ENCODE assay signal across 21 cellular contexts in the genomic region with DNA sequence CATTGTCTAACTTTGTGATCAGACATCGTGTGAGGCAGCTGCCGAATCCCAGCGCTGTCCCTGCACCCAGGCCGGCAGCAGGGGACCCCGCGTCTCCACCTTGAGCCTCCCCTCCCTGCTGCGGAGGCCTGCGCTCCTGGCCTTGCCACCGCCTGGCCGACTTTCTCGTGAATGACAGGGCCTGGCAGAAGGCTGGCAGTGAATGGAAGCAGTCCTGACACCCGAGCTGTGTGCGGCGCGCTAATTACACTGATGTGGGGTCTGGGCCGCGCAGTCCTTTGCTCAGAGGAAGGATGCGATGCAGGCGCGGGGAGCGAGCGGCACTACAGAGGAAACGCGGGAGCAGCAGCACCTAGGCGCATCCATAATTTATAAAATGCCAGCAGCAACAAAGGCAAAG. TPM values are rescaled to one million over a fixed set of nuclear protein-coding genes. Genes with fewer than 3 reads are reported as not detected.
DNase-seq lines count a peak whose midpoint lies in the region; ATAC-seq, FAIRE-seq and TF ChIP-seq lines count a peak whose summit lies in the region.
"Had no signal": no experiment of that assay in that cellular context is flagged by ENCODE, and none has a peak within 500 bp of the region (broad histone marks: within the 10 kb centered on the region; RNA-seq: fewer than 3 reads in every experiment).

No MANE protein-coding gene starts in this region.

- H3K4me2 ChIP-seq in GM23338 (peak overlapping the region; percentile 71), H9 (ENCODE audit: insufficient read depth, insufficient read length, low read length) (no peak overlapping the region), astrocyte (ENCODE audit: low read length) (no peak overlapping the region)

- H3K9ac ChIP-seq in H9 (ENCODE audit: extremely low read depth, insufficient read length, low read length) (no peak overlapping the region), astrocyte (ENCODE audit: low read length) (no peak overlapping the region)
- H3K9ac ChIP-seq: GM23248 had no signal

- H4K20me1 ChIP-seq in GM23338 (replicated peaks; ENCODE audit: insufficient read depth) (no peaks in the 10 kb centered on the region), H9 (ENCODE audit: control insufficient read depth, insufficient read depth, insufficient read length) (no peaks in the 10 kb centered on the region), astrocyte (ENCODE audit: insufficient read depth, low read length) (no peaks in the 10 kb centered on the region)

- H4K91ac ChIP-seq in H9 (ENCODE audit: insufficient read length, low read depth, low read length), result no peak overlapping the region

- H3K18ac ChIP-seq in H9 (ENCODE audit: insufficient read length, low read depth, low read length), result no peak overlapping the region

- H3K4me1 Mint-ChIP-seq in GM23338 (peaks cover 2% of the 10 kb centered on the region; the same call in 2 of the 3 replicates), H9 (no peaks in the 10 kb centered on the region), astrocyte (ENCODE audit: low read depth, unreplicated experiment) (no peaks in the 10 kb centered on the region), immature natural killer cell (no peaks in the 10 kb centered on the region)
- no peaks in the 10 kb centered on the region for H3K4me1 Mint-ChIP-seq in activated naive CD8-positive, alpha-beta T cell treated with anti-CD3 and anti-CD28 coated beads for 36 hours
- no peaks in the 10 kb centered on the region for H3K4me1 Mint-ChIP-seq in activated CD4-positive, alpha-beta T cell treated with anti-CD3 and anti-CD28 coated beads, Interleukin-2, amount 10 ng/mL, durations not matched to agents 24 days and 14 days
- H3K4me1 Mint-ChIP-seq: CD4-positive, CD25-positive, alpha-beta regulatory T cell had no signal

- H3K27ac Mint-ChIP-seq in GM23338, result no peak overlapping the region
- no peak overlapping the region for H3K27ac Mint-ChIP-seq in H9
- H3K27ac Mint-ChIP-seq in astrocyte (ENCODE audit: unreplicated experiment), result no peak overlapping the region
- no peak overlapping the region for H3K27ac Mint-ChIP-seq in activated naive CD8-positive, alpha-beta T cell treated with anti-CD3 and anti-CD28 coated beads for 36 hours
- H3K27ac Mint-ChIP-seq in immature natural killer cell, result no peak overlapping the region
- H3K27ac Mint-ChIP-seq in activated CD4-positive, alpha-beta T cell treated with anti-CD3 and anti-CD28 coated beads, Interleukin-2, amount 10 ng/mL, durations not matched to agents 24 days and 14 days, result no peak overlapping the region
- H3K27ac Mint-ChIP-seq: CD4-positive, CD25-positive, alpha-beta regulatory T cell had no signal

- TF ChIP-seq CTCF in GM23338 (conservative IDR thresholded peaks at IDR 0.05; ENCODE audit: low read depth in 2 of 2) (no peak), H9 (conservative IDR thresholded peaks at IDR 0.05) (no peak), astrocyte (IDR thresholded peaks at IDR 0.05; ENCODE audit: insufficient read depth, low read depth, low read length) (no peak)

- H3K23me2 ChIP-seq in H9 (ENCODE audit: insufficient read length, low read depth, low read length, poor library complexity, severe bottlenecking), result no peaks in the 10 kb centered on the region

- H2BK15ac ChIP-seq in H9 (ENCODE audit: low read depth, low read length), result no peak overlapping the region

- no peaks in the 10 kb centered on the region for H3K79me2 ChIP-seq in GM23338 (replicated peaks; ENCODE audit: insufficient read depth)
- H3K79me2 ChIP-seq in H9 (ENCODE audit: insufficient read depth, low read length), result no peaks in the 10 kb centered on the region; the same call in 1 of the 2 replicates
- H3K79me2 ChIP-seq in astrocyte (ENCODE audit: insufficient read depth, low read length), result no peaks in the 10 kb centered on the region

- H4K5ac ChIP-seq in H9 (ENCODE audit: insufficient read length, low read depth, low read length), result no peak overlapping the region

- H2AK5ac ChIP-seq in H9 (ENCODE audit: insufficient read length, low read length), result no peak overlapping the region

- H2BK120ac ChIP-seq in H9 (ENCODE audit: low read depth, low read length, poor library complexity, severe bottlenecking), result no peak overlapping the region

- no peak overlapping the region for H3T11ph ChIP-seq in H9 (ENCODE audit: low read length)

- no peak overlapping the region for H2BK12ac ChIP-seq in H9 (ENCODE audit: insufficient read length, low read depth, low read length)

- H3K9me2 ChIP-seq in GM23338 (ENCODE audit: insufficient read depth), result no peaks in the 10 kb centered on the region

- H3K4me3 ChIP-seq in GM23338, result peak overlapping the region; percentile 42
- no peak overlapping the region for H3K4me3 ChIP-seq in astrocyte (ENCODE audit: insufficient read depth, low read depth, low read length)
- H3K4me3 ChIP-seq: GM23248 had no signal

- H2AFZ ChIP-seq in GM23338 (peak overlapping the region; percentile 90), H9 (ENCODE audit: low read length) (no peak overlapping the region), astrocyte (ENCODE audit: low read depth, low read length) (peak overlapping the region; percentile 18)
- H2AFZ ChIP-seq: GM23248 had no signal

- H3K36me3 Mint-ChIP-seq in GM23338 (ENCODE audit: low read depth), result no peaks in the 10 kb centered on the region
- H3K36me3 Mint-ChIP-seq in H9 (ENCODE audit: insufficient read depth in 1 of 3, low read depth in 3 of 3), result no peaks in the 10 kb centered on the region
- H3K36me3 Mint-ChIP-seq in astrocyte (ENCODE audit: low read depth, unreplicated experiment), result no peaks in the 10 kb centered on the region
- no peaks in the 10 kb centered on the region for H3K36me3 Mint-ChIP-seq in activated naive CD8-positive, alpha-beta T cell treated with anti-CD3 and anti-CD28 coated beads for 36 hours
- H3K36me3 Mint-ChIP-seq in immature natural killer cell, result no peaks in the 10 kb centered on the region
- no peaks in the 10 kb centered on the region for H3K36me3 Mint-ChIP-seq in activated CD4-positive, alpha-beta T cell treated with anti-CD3 and anti-CD28 coated beads, Interleukin-2, amount 10 ng/mL, durations not matched to agents 24 days and 14 days (ENCODE audit: low read depth)
- H3K36me3 Mint-ChIP-seq: CD4-positive, CD25-positive, alpha-beta regulatory T cell had no signal

- no peaks in the 10 kb centered on the region for H3K4me1 ChIP-seq in GM23338 (ENCODE audit: insufficient read depth)
- no peaks in the 10 kb centered on the region for H3K4me1 ChIP-seq in H9 (ENCODE audit: insufficient read depth, low read length)
- H3K4me1 ChIP-seq in astrocyte (ENCODE audit: insufficient read depth, low read length), result no peaks in the 10 kb centered on the region
- H3K4me1 ChIP-seq: BE2C, Caco-2 had no signal

- WGBS in H9 (ENCODE audit: extremely low coverage, insufficient read length, low lambda C conversion rate), result no CpG with 5 or more reads among the region's 25 CpGs

- peak; percentile 90 for ATAC-seq in GM23338

- no peak for FAIRE-seq in astrocyte (lab: Jason Lieb, UNC)
- FAIRE-seq: A204.1, D721Med, G401.6, GM12891, GM19239 had no signal

- H3K4me3 Mint-ChIP-seq in GM23338 (peak overlapping the region; percentile 23; the same call in 1 of the 3 replicates), H9 (no peak overlapping the region), astrocyte (ENCODE audit: unreplicated experiment) (no peak overlapping the region), immature natural killer cell (no peak overlapping the region)
- no peak overlapping the region for H3K4me3 Mint-ChIP-seq in activated naive CD8-positive, alpha-beta T cell treated with anti-CD3 and anti-CD28 coated beads for 36 hours
- H3K4me3 Mint-ChIP-seq in activated CD4-positive, alpha-beta T cell treated with anti-CD3 and anti-CD28 coated beads, Interleukin-2, amount 10 ng/mL, durations not matched to agents 24 days and 14 days, result no peak overlapping the region
- H3K4me3 Mint-ChIP-seq: CD4-positive, CD25-positive, alpha-beta regulatory T cell had no signal

- no peak overlapping the region; the same call in 1 of the 2 replicates for H3K14ac ChIP-seq in H9 (ENCODE audit: insufficient read depth, low read length)

- no peak overlapping the region for H4K8ac ChIP-seq in H9 (replicated peaks; ENCODE audit: insufficient read length, low read depth, low read length)

- intact Hi-C loops in activated CD4-positive, alpha-beta T cell treated with anti-CD3 and anti-CD28 coated beads, Interleukin-2, amount 10 ng/mL, durations not matched to agents 24 days and 14 days (cut with micrococcal nuclease), result no loop called here

- no peak overlapping the region for H2BK20ac ChIP-seq in H9 (ENCODE audit: low read depth, low read length, poor library complexity, severe bottlenecking)

- H2BK5ac ChIP-seq in H9 (ENCODE audit: insufficient read length, low read length), result no peak overlapping the region

- no peak overlapping the region for H3K23ac ChIP-seq in H9 (ENCODE audit: insufficient read length, low read depth, low read length)

- no peak overlapping the region for H3K27ac ChIP-seq in GM23338 (ENCODE audit: low read depth)
- H3K27ac ChIP-seq in H9 (ENCODE audit: insufficient read length, low read depth, low read length), result no peak overlapping the region
- H3K27ac ChIP-seq in astrocyte (ENCODE audit: low read depth, low read length), result no peak overlapping the region
- H3K27ac ChIP-seq: GM23248 had no signal

- H3K79me1 ChIP-seq in H9 (ENCODE audit: insufficient read depth, low read depth, low read length, poor library complexity, severe bottlenecking), result no peaks in the 10 kb centered on the region

- H3K27me3 Mint-ChIP-seq in GM23338 (ENCODE audit: insufficient read depth, low read depth, poor library complexity) (peaks cover 13% of the 10 kb centered on the region), H9 (ENCODE audit: low read depth) (peaks cover 13% of the 10 kb centered on the region), astrocyte (ENCODE audit: low read depth, unreplicated experiment) (peaks cover 11% of the 10 kb centered on the region), immature natural killer cell (ENCODE audit: low read depth in 3 of 3) (peaks cover 4 to 13% (median 9%) of the 10 kb centered on the region in 3 donors)
- peaks cover 22% of the 10 kb centered on the region for H3K27me3 Mint-ChIP-seq in activated naive CD8-positive, alpha-beta T cell treated with anti-CD3 and anti-CD28 coated beads for 36 hours
- H3K27me3 Mint-ChIP-seq in activated CD4-positive, alpha-beta T cell treated with anti-CD3 and anti-CD28 coated beads, Interleukin-2, amount 10 ng/mL, durations not matched to agents 24 days and 14 days, result peaks cover 5% of the 10 kb centered on the region

- H3K36me3 ChIP-seq in GM23338 (ENCODE audit: insufficient read depth), result no peaks in the 10 kb centered on the region
- no peaks in the 10 kb centered on the region for H3K36me3 ChIP-seq in astrocyte (ENCODE audit: insufficient read depth, low read length)
- H3K36me3 ChIP-seq: BE2C had no signal

- H3K9me3 Mint-ChIP-seq in GM23338 (no peaks in the 10 kb centered on the region), H9 (no peaks in the 10 kb centered on the region), astrocyte (ENCODE audit: unreplicated experiment) (peaks cover 3% of the 10 kb centered on the region), immature natural killer cell (no peaks in the 10 kb centered on the region)
- H3K9me3 Mint-ChIP-seq in activated naive CD8-positive, alpha-beta T cell treated with anti-CD3 and anti-CD28 coated beads for 36 hours, result no peaks in the 10 kb centered on the region
- H3K9me3 Mint-ChIP-seq in activated CD4-positive, alpha-beta T cell treated with anti-CD3 and anti-CD28 coated beads, Interleukin-2, amount 10 ng/mL, durations not matched to agents 24 days and 14 days, result no peaks in the 10 kb centered on the region

- peak; percentile 62 for DNase-seq in GM23338 (ENCODE audit: low spot score)
- peak; percentile 32 for DNase-seq in H9
- no peak for DNase-seq in astrocyte (ENCODE audit: low read depth)
- peak; percentile 33 for DNase-seq in left kidney (ENCODE audit: low read depth, low spot score)
- no peak for DNase-seq in activated naive CD8-positive, alpha-beta T cell treated with anti-CD3 and anti-CD28 coated beads for 36 hours
- DNase-seq in immature natural killer cell, result no peak
- no peak for DNase-seq in activated CD4-positive, alpha-beta T cell treated with anti-CD3 and anti-CD28 coated beads, Interleukin-2, amount 10 ng/mL, durations not matched to agents 24 days and 14 days
- DNase-seq in activated T-cell treated with anti-CD3 and anti-CD28 coated beads for 4 hours, result no peak
- DNase-seq: ACHN; BE2C; C1 segment of cervical spinal cord; Caco-2; CD4-positive, CD25-positive, alpha-beta regulatory T cell; GM23248; H7 had no signal

- H3K27me3 ChIP-seq in GM23338 (ENCODE audit: insufficient read depth), result peaks cover 26% of the 10 kb centered on the region
- no peaks in the 10 kb centered on the region for H3K27me3 ChIP-seq in H9 (ENCODE audit: insufficient read depth, low read length)
- peaks cover 11% of the 10 kb centered on the region for H3K27me3 ChIP-seq in astrocyte (ENCODE audit: insufficient read depth, low read length)

- H3K9me3 ChIP-seq in H9 (ENCODE audit: control insufficient read depth, low read depth, low read length) (no peaks in the 10 kb centered on the region), astrocyte (ENCODE audit: insufficient read depth, low read depth, low read length) (no peaks in the 10 kb centered on the region)
- H3K9me3 ChIP-seq: BE2C, Caco-2 had no signal

- H3K56ac ChIP-seq in H9 (ENCODE audit: insufficient read length, low read depth, low read length), result no peak overlapping the region

- no peaks in the 10 kb centered on the region for H3F3A ChIP-seq in GM23338 (replicated peaks; ENCODE audit: low read depth)

- H3K4ac ChIP-seq in H9 (ENCODE audit: low read depth, low read length), result no peak overlapping the region

RNA-seq across cellular contexts. Expression of gene POU4F3, which starts 40.3 kb away (rescaled TPM):
- total RNA-seq in GM23338 (2014; rRNA removed; shearing (Covaris generic)), result 0.49 TPM in 1 of 2 replicates, not detected in the other
- polyA plus RNA-seq in GM23338 (2016; fragmentation: Nextera tagmentation; extraction: Ambion mirVana) (0.09 TPM in 1 of 2 replicates, not detected in the other), immature natural killer cell (not detected)
- total RNA-seq in H9 (2021) (not detected in 2 replicates), astrocyte (0.18 TPM in 1 of 2 replicates, not detected in the other)
- total RNA-seq in activated naive CD8-positive, alpha-beta T cell treated with anti-CD3 and anti-CD28 coated beads for 36 hours, result under 1 TPM in 1 of 2 experiments, not detected in 1; 0.08 TPM
- 0.14 TPM in 2 replicates for total RNA-seq in activated CD4-positive, alpha-beta T cell treated with anti-CD3 and anti-CD28 coated beads, Interleukin-2, amount 10 ng/mL, durations not matched to agents 24 days and 14 days
- total RNA-seq: Caco-2, GM23248, HT-29 had no signal
- polyA plus RNA-seq: CD4-positive, CD25-positive, alpha-beta regulatory T cell; GM23248 had no signal

Comparison
In these comparisons a context has a peak if more than half of its experiments do, and no peak if none do; other contexts are left out.
1. DNase-seq: peak in GM23338 (single experiment), H9 (single experiment) and left kidney (single experiment); none in astrocyte (single experiment), activated naive CD8-positive, alpha-beta T cell treated with anti-CD3 and anti-CD28 coated beads for 36 hours (single experiment), immature natural killer cell (0 of 3), activated CD4-positive, alpha-beta T cell treated with anti-CD3 and anti-CD28 coated beads, Interleukin-2, amount 10 ng/mL, durations not matched to agents 24 days and 14 days (single experiment) and activated T-cell treated with anti-CD3 and anti-CD28 coated beads for 4 hours (single experiment).